ENCODE assay signal across 24 cellular contexts in the genomic region with DNA sequence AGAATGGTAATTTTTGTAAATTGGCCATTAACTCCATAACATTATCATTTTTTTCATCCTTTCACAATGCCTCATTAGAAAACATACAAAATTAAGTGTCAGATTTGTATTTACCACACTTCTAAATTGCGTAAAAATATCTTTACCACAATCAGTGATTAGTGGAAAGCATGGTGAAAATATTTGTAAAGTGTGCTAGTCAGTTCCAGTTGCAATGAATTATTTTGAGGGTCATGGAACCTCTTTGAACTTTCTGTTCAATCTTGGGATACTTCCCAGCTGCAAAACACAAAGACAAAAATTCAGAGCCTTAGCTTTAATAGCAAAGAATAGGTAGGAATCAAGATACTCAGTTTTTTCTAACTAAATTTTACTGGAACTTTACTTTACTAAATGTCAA. TPM values are rescaled to one million over a fixed set of nuclear protein-coding genes. Genes with fewer than 3 reads are reported as not detected.
DNase-seq lines count a peak whose midpoint lies in the region; ATAC-seq, FAIRE-seq and TF ChIP-seq lines count a peak whose summit lies in the region.
"Had no signal": no experiment of that assay in that cellular context is flagged by ENCODE, and none has a peak within 500 bp of the region (broad histone marks: within the 10 kb centered on the region; RNA-seq: fewer than 3 reads in every experiment).

No MANE protein-coding gene starts in this region.

- no peak for TF ChIP-seq CTCF in choroid plexus epithelial cell (conservative IDR thresholded peaks at IDR 0.05; ENCODE audit: low read depth, low read length)
- no peak for TF ChIP-seq CTCF in HepG2 (CRISPR knock-in tag; IDR thresholded peaks at IDR 0.05)

- H3K9me3 ChIP-seq in muscle layer of duodenum (ENCODE audit: control insufficient read depth in 1 of 2, low read length in 2 of 2) (no peaks in the 10 kb centered on the region), subcutaneous abdominal adipose tissue (ENCODE audit: control insufficient read depth in 5 of 5, low read length in 5 of 5) (no peaks in the 10 kb centered on the region), HepG2 (ENCODE audit: low read length) (no peaks in the 10 kb centered on the region)
- H3K9me3 ChIP-seq: mucosa of descending colon, psoas muscle had no signal

- TF ChIP-seq EP300 in HepG2 (IDR thresholded peaks at IDR 0.05; ENCODE audit: low read depth in 2 of 2, low read length in 2 of 2) (no peak), HepG2 (CRISPR knock-in tag; IDR thresholded peaks at IDR 0.05; ENCODE audit: borderline replicate concordance) (no peak)

- ATAC-seq in HepG2: no peak
- no peak for ATAC-seq in HG03432 (IDR thresholded peaks at IDR 0.05; ENCODE audit: unreplicated experiment)
- ATAC-seq: activated naive CD8-positive, alpha-beta T cell treated with anti-CD3 and anti-CD28 coated beads, Interleukin-2, amount 50 U/mL, for 24 hours; CD8-positive, alpha-beta T cell; mucosa of descending colon; psoas muscle had no signal

- H3K4me2 ChIP-seq in HepG2 (ENCODE audit: low read depth, low read length): no peak overlapping the region

- POLR2A ChIA-PET in HepG2 (lab: Yijun Ruan, JAX): no interaction called here

- no TSS peak for BruUV-seq in HepG2 (replicated peaks; lab: Mats Ljungman, UMichigan)

- no peaks in the 10 kb centered on the region for H3K79me2 ChIP-seq in HepG2 (ENCODE audit: insufficient read depth, low read length)

- intact Hi-C loops in HepG2 (cut with micrococcal nuclease; ENCODE audit: unreplicated experiment): no loop called here

- TF ChIP-seq POLR2A in H54 (IDR thresholded peaks at IDR 0.05; ENCODE audit: low read depth, low read length) (no peak), HepG2 (IDR thresholded peaks at IDR 0.05; ENCODE audit: insufficient read depth in 1 of 2, low read depth in 2 of 2, low read length in 2 of 2) (no peak)

- no peaks in the 10 kb centered on the region for H3K27me3 ChIP-seq in muscle layer of duodenum (ENCODE audit: low read depth, low read length)
- H3K27me3 ChIP-seq in subcutaneous abdominal adipose tissue (ENCODE audit: control insufficient read depth in 5 of 5, insufficient read depth in 4 of 5, low read length in 5 of 5): no peaks in the 10 kb centered on the region
- no peaks in the 10 kb centered on the region for H3K27me3 ChIP-seq in HepG2 (ENCODE audit: control insufficient read depth in 1 of 2, insufficient read depth in 2 of 2, low read length in 2 of 2)

- H3K9ac ChIP-seq in subcutaneous abdominal adipose tissue (ENCODE audit: low read length in 5 of 5) (peak overlapping the region in 1 of 5 donors; percentile 68), HepG2 (ENCODE audit: insufficient read depth, low read depth, low read length) (no peak overlapping the region)

- peaks cover 0 to 7% of the 10 kb centered on the region in 2 donors for H3K36me3 ChIP-seq in muscle layer of duodenum (ENCODE audit: control insufficient read depth in 1 of 2, insufficient read depth in 2 of 2, low read length in 2 of 2)
- no peaks in the 10 kb centered on the region for H3K36me3 ChIP-seq in subcutaneous abdominal adipose tissue (ENCODE audit: control insufficient read depth in 5 of 5, insufficient read depth in 5 of 5, low read length in 5 of 5)
- no peaks in the 10 kb centered on the region for H3K36me3 ChIP-seq in HepG2 (replicated peaks in 1 of 2; ENCODE audit: control insufficient read depth in 1 of 2, insufficient read depth in 2 of 2, low read length in 2 of 2)

- FAIRE-seq in H54 (lab: Jason Lieb, UNC) (peak; percentile 71), HepG2 (lab: Jason Lieb, UNC) (no peak)
- FAIRE-seq: bronchial epithelial cell had no signal

- CTCF ChIA-PET in HepG2 (lab: Yijun Ruan, JAX; ENCODE audit: low intra/inter-chr PET ratio, low total read pairs): no interaction called here

- 0% methylated on average over 1 of the region's 1 CpG for WGBS in HepG2 (ENCODE audit: low lambda C conversion rate)

- H2AFZ ChIP-seq in HepG2 (ENCODE audit: low read length): no peak overlapping the region

- DNase-seq in H54 (ENCODE audit: insufficient read length, low spot score): no peak
- DNase-seq in choroid plexus epithelial cell (ENCODE audit: low read depth): peak; percentile 56
- no peak for DNase-seq in HepG2 (ENCODE audit: low spot score)
- no peak for DNase-seq in T-helper 2 cell
- DNase-seq in NCI-H2107 treated with DMSO at 0.1 percent for 48 hours (lab: John Stamatoyannopoulos, UW; ENCODE audit: unreplicated experiment): no peak
- DNase-seq: activated CD4-positive, alpha-beta memory T cell treated with anti-CD3 and anti-CD28 coated beads, Interleukin-2, amount 10 ng/mL, durations not matched to agents 7 days and 5 days; activated gamma-delta T cell; activated naive CD8-positive, alpha-beta T cell treated with anti-CD3 and anti-CD28 coated beads, Interleukin-2, amount 50 U/mL, for 24 hours; activated T-cell treated with anti-CD3 and anti-CD28 coated beads for 4 hours; CD8-positive, alpha-beta T cell; cortex of kidney; DMS53; GF-D8; hypothalamus; mucosa of descending colon; MV-4-11; NCI-H1694; NCI-H69; psoas muscle had no signal

- in situ Hi-C loops in HepG2 (cut with HindIII; ENCODE audit: extremely low pct_ligation_motif_present, low pct_unique_long_range_greater_than_20kb): no loop called here

- H3K4me1 ChIP-seq in muscle layer of duodenum (ENCODE audit: control insufficient read depth in 1 of 2, insufficient read depth in 2 of 2, low read length in 2 of 2) (peaks cover 0 to 15% of the 10 kb centered on the region in 2 donors), subcutaneous abdominal adipose tissue (ENCODE audit: control insufficient read depth in 5 of 5, insufficient read depth in 5 of 5, low read length in 5 of 5) (peaks cover 5 to 50% (median 33%) of the 10 kb centered on the region in 5 donors), HepG2 (ENCODE audit: insufficient read depth, low read length) (no peaks in the 10 kb centered on the region)
- H3K4me1 ChIP-seq: psoas muscle had no signal

- H3K4me3 ChIP-seq in choroid plexus epithelial cell (ENCODE audit: low read depth, low read length): no peak overlapping the region
- no peak overlapping the region for H3K4me3 ChIP-seq in muscle layer of duodenum (ENCODE audit: low read depth in 1 of 2, low read length in 2 of 2)
- peak overlapping the region in 1 of 5 donors; percentile 33 for H3K4me3 ChIP-seq in subcutaneous abdominal adipose tissue (ENCODE audit: low read depth in 1 of 5, low read length in 5 of 5)
- no peak overlapping the region for H3K4me3 ChIP-seq in HepG2 (replicated peaks in 1 of 3; ENCODE audit: insufficient read depth in 1 of 3, low read depth in 2 of 3, low read length in 3 of 3)
- H3K4me3 ChIP-seq: mucosa of descending colon, psoas muscle had no signal

- TF ChIP-seq RAD21 in HepG2 (CRISPR knock-in tag; IDR thresholded peaks at IDR 0.05): no peak

- H3K27ac ChIP-seq in muscle layer of duodenum (ENCODE audit: low read length) (peak overlapping the region; percentile 25), subcutaneous abdominal adipose tissue (ENCODE audit: low read depth, low read length) (peak overlapping the region; percentile 99), HepG2 (ENCODE audit: extremely low read length, insufficient read depth, low read length) (no peak overlapping the region)
- H3K27ac ChIP-seq: psoas muscle, RWPE1 had no signal

- no peaks in the 10 kb centered on the region for H4K20me1 ChIP-seq in HepG2 (ENCODE audit: insufficient read depth, low read length)

TF ChIP-seq in HepG2, 621 proteins besides CTCF, POLR2A, EP300 and RAD21 (continues in another document):
- TF ChIP-seq, protein P1, sequence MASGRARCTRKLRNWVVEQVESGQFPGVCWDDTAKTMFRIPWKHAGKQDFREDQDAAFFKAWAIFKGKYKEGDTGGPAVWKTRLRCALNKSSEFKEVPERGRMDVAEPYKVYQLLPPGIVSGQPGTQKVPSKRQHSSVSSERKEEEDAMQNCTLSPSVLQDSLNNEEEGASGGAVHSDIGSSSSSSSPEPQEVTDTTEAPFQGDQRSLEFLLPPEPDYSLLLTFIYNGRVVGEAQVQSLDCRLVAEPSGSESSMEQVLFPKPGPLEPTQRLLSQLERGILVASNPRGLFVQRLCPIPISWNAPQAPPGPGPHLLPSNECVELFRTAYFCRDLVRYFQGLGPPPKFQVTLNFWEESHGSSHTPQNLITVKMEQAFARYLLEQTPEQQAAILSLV (CRISPR knock-in tag; IDR thresholded peaks at IDR 0.05; ENCODE audit: borderline replicate concordance): no peak
- TF ChIP-seq, protein P2, sequence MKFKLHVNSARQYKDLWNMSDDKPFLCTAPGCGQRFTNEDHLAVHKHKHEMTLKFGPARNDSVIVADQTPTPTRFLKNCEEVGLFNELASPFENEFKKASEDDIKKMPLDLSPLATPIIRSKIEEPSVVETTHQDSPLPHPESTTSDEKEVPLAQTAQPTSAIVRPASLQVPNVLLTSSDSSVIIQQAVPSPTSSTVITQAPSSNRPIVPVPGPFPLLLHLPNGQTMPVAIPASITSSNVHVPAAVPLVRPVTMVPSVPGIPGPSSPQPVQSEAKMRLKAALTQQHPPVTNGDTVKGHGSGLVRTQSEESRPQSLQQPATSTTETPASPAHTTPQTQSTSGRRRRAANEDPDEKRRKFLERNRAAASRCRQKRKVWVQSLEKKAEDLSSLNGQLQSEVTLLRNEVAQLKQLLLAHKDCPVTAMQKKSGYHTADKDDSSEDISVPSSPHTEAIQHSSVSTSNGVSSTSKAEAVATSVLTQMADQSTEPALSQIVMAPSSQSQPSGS (CRISPR knock-in tag; IDR thresholded peaks at IDR 0.05): no peak

RNA-seq across cellular contexts. Expression of a gene that starts 4.0 kb away (rescaled TPM):
- 0.03 and 0.04 TPM in 2 replicates for total RNA-seq in HepG2 (2016; rRNA removed; fragmentation: Illumina TruSeq; extraction: Trizol)
- not detected in 2 replicates for total RNA-seq in HepG2 (2016; cell fraction: cytosol; rRNA removed; fragmentation: Illumina TruSeq; extraction: Trizol; ENCODE audit: low read depth)
- total RNA-seq in HepG2 (2016; cell fraction: insoluble cytoplasmic fraction; rRNA removed; fragmentation: Illumina TruSeq; extraction: Trizol): 0.04 and 0.07 TPM in 2 replicates
- total RNA-seq in HepG2 (2016; cell fraction: membrane; rRNA removed; fragmentation: Illumina TruSeq; extraction: Trizol): not detected in 2 replicates
- not detected in 2 replicates for total RNA-seq in HepG2 (2016; cell fraction: nucleus; rRNA removed; fragmentation: Illumina TruSeq; extraction: Trizol)
- 0.01 TPM in 1 of 2 replicates, not detected in the other for polyA plus RNA-seq in HepG2 (2011; rRNA removed)
- polyA plus RNA-seq in HepG2 (2011; cell fraction: cytosol; rRNA removed): not detected in 2 replicates
- 0.07 and 0.08 TPM in 2 replicates for polyA plus RNA-seq in HepG2 (2011; cell fraction: nucleus; rRNA removed)
- polyA plus RNA-seq in HepG2 (2012): not detected in 2 replicates
- not detected in 2 replicates for polyA plus RNA-seq in HepG2 (2016; cell fraction: cytosol; fragmentation: Illumina TruSeq; extraction: Trizol; ENCODE audit: low read depth)
- polyA plus RNA-seq in HepG2 (2016; cell fraction: insoluble cytoplasmic fraction; fragmentation: Illumina TruSeq; extraction: Trizol; ENCODE audit: low read depth): not detected in 2 replicates
- not detected in 2 replicates for polyA plus RNA-seq in HepG2 (2016; cell fraction: membrane; fragmentation: Illumina TruSeq; extraction: Trizol; ENCODE audit: low read depth)
- polyA plus RNA-seq in HepG2 (2016; cell fraction: nucleus; fragmentation: Illumina TruSeq; extraction: Trizol; ENCODE audit: insufficient read depth, low read depth): 0.11 TPM in 1 of 2 replicates, not detected in the other
- polyA minus RNA-seq in HepG2 (2011; rRNA and poly(A)+ RNA removed; ENCODE audit: low replicate concordance): 0.02 TPM in 1 of 2 replicates, not detected in the other
- polyA minus RNA-seq in HepG2 (2011; cell fraction: cytosol; rRNA and poly(A)+ RNA removed): not detected in 2 replicates
- not detected in 2 replicates for polyA minus RNA-seq in HepG2 (2011; cell fraction: nucleus; rRNA and poly(A)+ RNA removed)
- total RNA-seq: activated CD4-positive, alpha-beta memory T cell treated with anti-CD3 and anti-CD28 coated beads, Interleukin-2, amount 10 ng/mL, durations not matched to agents 7 days and 5 days; CD8-positive, alpha-beta T cell had no signal
